In genomic region chr4:189792819-189793618, GRCh38 we compare ENCODE assay signal across 8 cellular contexts.
DNase-seq lines count a peak whose midpoint lies in the region; ATAC-seq and TF ChIP-seq lines count a peak whose summit lies in the region.

No MANE protein-coding gene starts in this region.

- no peak for TF ChIP-seq EP300 in suprapubic skin (IDR thresholded peaks at IDR 0.05)

- TF ChIP-seq CTCF in esophagus squamous epithelium (IDR thresholded peaks at IDR 0.05) (peak; percentile 54 to 87 (median 74)), nephron progenitor cell (IDR thresholded peaks at IDR 0.05) (peak; percentile 55), suprapubic skin (IDR thresholded peaks at IDR 0.05) (peak; percentile 57 to 84)

- no peak for TF ChIP-seq POLR2A in esophagus squamous epithelium (IDR thresholded peaks at IDR 0.05)
- no peak for TF ChIP-seq POLR2A in suprapubic skin (IDR thresholded peaks at IDR 0.05)

- H3K9me3 Mint-ChIP-seq in nephron progenitor cell: peaks cover 77% of the 10 kb centered on the region

- H3K4me1 ChIP-seq in esophagus squamous epithelium (peaks cover 0 to 8% (median 6%) of the 10 kb centered on the region in 3 donors), suprapubic skin (no peaks in the 10 kb centered on the region)

- peaks cover 5% of the 10 kb centered on the region for H3K36me3 Mint-ChIP-seq in nephron progenitor cell (ENCODE audit: low read depth)

- 18 to 21% methylated on average over 21 of the region's 21 CpGs for WGBS in esophagus squamous epithelium, 2 donors
- WGBS in suprapubic skin: 34% methylated on average over 17 of the region's 21 CpGs

- ATAC-seq in GM19468 (IDR thresholded peaks at IDR 0.05; ENCODE audit: extremely low read depth, unreplicated experiment) (peak; percentile 83), HG03558 (IDR thresholded peaks at IDR 0.05; ENCODE audit: extremely low read depth, unreplicated experiment) (peak; percentile 83)

- DNase-seq in DMS153 (lab: John Stamatoyannopoulos, UW) (peak; percentile 69), NOMO-1 treated with DMSO at 0.1 percent for 48 hours (lab: John Stamatoyannopoulos, UW; ENCODE audit: unreplicated experiment) (peak; percentile 66), activated T-cell treated with anti-CD3 and anti-CD28 coated beads for 1 hour (ENCODE audit: low read depth) (peak; percentile 34), esophagus squamous epithelium (lab: John Stamatoyannopoulos, UW) (no peak), nephron progenitor cell (peak; percentile 56), suprapubic skin (ENCODE audit: low spot score in 2 of 2) (peak in 1 of 2 donors; percentile 73)

- peaks cover 3% of the 10 kb centered on the region for H3K27me3 Mint-ChIP-seq in nephron progenitor cell (ENCODE audit: low read depth, poor library complexity)

- no peaks in the 10 kb centered on the region for H3K9me3 ChIP-seq in esophagus squamous epithelium
- no peaks in the 10 kb centered on the region for H3K9me3 ChIP-seq in suprapubic skin

- no peaks in the 10 kb centered on the region for H3K36me3 ChIP-seq in esophagus squamous epithelium
- H3K36me3 ChIP-seq in suprapubic skin: no peaks in the 10 kb centered on the region

- intact Hi-C loops in esophagus squamous epithelium (cut with DNase I): no loop called here

- no peak overlapping the region for H3K27ac Mint-ChIP-seq in nephron progenitor cell

- H3K4me3 ChIP-seq in esophagus squamous epithelium: peak overlapping the region in 1 of 4 donors; percentile 31
- no peak overlapping the region for H3K4me3 ChIP-seq in suprapubic skin

- no peak overlapping the region for H3K4me3 Mint-ChIP-seq in nephron progenitor cell

- H3K27me3 ChIP-seq in esophagus squamous epithelium (peaks cover 0 to 6% (median 0%) of the 10 kb centered on the region in 4 donors), suprapubic skin (no peaks in the 10 kb centered on the region)

- H3K27ac ChIP-seq in esophagus squamous epithelium: no peak overlapping the region
- H3K27ac ChIP-seq in suprapubic skin: no peak overlapping the region

- H3K4me1 Mint-ChIP-seq in nephron progenitor cell: no peaks in the 10 kb centered on the region
